33 cellular contexts compared by ENCODE assay signal in genomic region chr3:107172411-107172810, GRCh38.
"Had no signal": no experiment of that assay in that cellular context is flagged by ENCODE, and none has a peak within 500 bp of the region (broad histone marks: within the 10 kb centered on the region; RNA-seq: fewer than 3 reads in every experiment).

No MANE protein-coding gene starts in this region.

- H3K36me3 ChIP-seq: adrenal gland, ascending aorta, brain microvascular endothelial cell, breast epithelium, cardiac muscle cell had no signal

- ATAC-seq: activated naive CD4-positive, alpha-beta T cell treated with anti-CD3 and anti-CD28 coated beads, Interleukin-2, amount 50 U/mL, for 72 hours; activated naive CD8-positive, alpha-beta T cell treated with anti-CD3 and anti-CD28 coated beads, Interleukin-2, amount 50 U/mL, for 24 hours; activated T-cell treated with anti-CD3 and anti-CD28 coated beads, Interleukin-2, amount 50 U/mL, for 4 hours; activated T-cell treated with anti-CD3 and anti-CD28 coated beads, Interleukin-2, amount 50 U/mL, for 72 hours; activated T-helper 17 cell treated with anti-CD3 and anti-CD28 coated beads, Interleukin-2, amount 50 U/mL, for 72 hours; body of pancreas had no signal

- H3K27me3 ChIP-seq: adrenal gland, ascending aorta, body of pancreas, brain microvascular endothelial cell, breast epithelium, cardiac muscle cell had no signal

- FAIRE-seq: astrocyte, bronchial epithelial cell had no signal

- H3K4me3 ChIP-seq: adrenal gland, ascending aorta, body of pancreas, breast epithelium, cardiac muscle cell had no signal

- DNase-seq: activated effector memory CD4-positive, alpha-beta T cell treated with anti-CD3 and anti-CD28 coated beads, Interleukin-2, amount 50 U/mL, for 16 hours; activated effector memory CD4-positive, alpha-beta T cell treated with Interleukin-2 at 50 U/mL for 16 hours; activated gamma-delta T cell; activated gamma-delta T cell treated with Interleukin-2 at 50 U/mL for 16 hours; activated naive CD4-positive, alpha-beta T cell; activated naive CD4-positive, alpha-beta T cell treated with anti-CD3 and anti-CD28 coated beads for 36 hours; activated naive CD4-positive, alpha-beta T cell treated with anti-CD3 and anti-CD28 coated beads, Interleukin-2, amount 10 ng/mL, durations not matched to agents 7 days and 5 days; activated naive CD4-positive, alpha-beta T cell treated with anti-CD3 and anti-CD28 coated beads, Interleukin-2, amount 50 U/mL, for 16 hours; activated naive CD4-positive, alpha-beta T cell treated with Interleukin-2 at 50 U/mL for 16 hours; activated naive CD8-positive, alpha-beta T cell treated with anti-CD3 and anti-CD28 coated beads for 36 hours; activated naive CD8-positive, alpha-beta T cell treated with anti-CD3 and anti-CD28 coated beads, Interleukin-2, amount 10 ng/mL, durations not matched to agents 7 days and 5 days; activated naive CD8-positive, alpha-beta T cell treated with anti-CD3 and anti-CD28 coated beads, Interleukin-2, amount 50 U/mL, for 24 hours; activated T-cell treated with anti-CD3 and anti-CD28 coated beads, Interleukin-2, amount 50 U/mL, for 24 hours; activated T-cell treated with anti-CD3 and anti-CD28 coated beads, Interleukin-2, amount 50 U/mL, for 4 hours; activated T-cell treated with anti-CD3 and anti-CD28 coated beads, Interleukin-2, amount 50 U/mL, for 48 hours; activated T-cell treated with anti-CD3 and anti-CD28 coated beads, Interleukin-2, amount 50 U/mL, for 72 hours; adrenal gland; amniotic stem cell; amygdala; anterior cingulate cortex; aorta; body of pancreas; brain microvascular endothelial cell; caudate nucleus; central memory CD4-positive, alpha-beta T cell; cerebellar nuclear complex had no signal

- H3K27ac ChIP-seq: adrenal gland, ascending aorta, body of pancreas, brain microvascular endothelial cell, breast epithelium, cardiac muscle cell had no signal

- H3K4me1 ChIP-seq: adrenal gland, ascending aorta, body of pancreas, breast epithelium had no signal

- H3K9me3 ChIP-seq: body of pancreas had no signal
